1 cellular context compared by ENCODE assay signal in the genomic region with DNA sequence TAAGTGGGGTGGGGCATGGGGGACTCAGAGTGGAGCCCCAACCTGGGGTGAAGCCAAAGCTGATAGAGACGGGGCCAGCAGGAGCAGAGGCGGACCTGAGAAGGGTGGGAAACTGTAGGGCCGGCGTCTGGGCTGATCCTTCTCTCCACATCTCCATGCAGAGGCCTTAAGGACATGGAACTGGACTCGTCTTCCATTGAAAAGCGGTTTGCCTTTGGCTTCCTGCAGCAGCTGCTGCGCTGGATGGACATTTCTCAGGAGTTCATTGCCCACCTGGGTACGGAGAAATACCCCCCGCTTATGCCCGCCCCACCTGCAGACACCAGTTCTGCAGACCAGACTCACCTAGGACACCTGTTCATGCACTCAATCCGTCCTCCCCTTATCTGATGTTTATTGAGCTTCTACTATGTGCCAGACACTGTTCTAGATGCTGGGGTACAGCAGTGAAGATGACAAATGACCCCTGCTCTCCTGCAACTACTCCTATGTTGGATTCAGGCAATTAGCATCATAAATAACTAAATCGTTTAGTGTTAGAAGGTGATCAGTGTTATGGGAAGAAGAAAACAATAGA.
TF ChIP-seq lines count a peak whose summit lies in the region.

No MANE protein-coding gene starts in this region.

TF ChIP-seq in HCT116, 20 proteins besides CTCF, POLR2A, EP300 and RAD21 (continued from another document):
- TF ChIP-seq FOSL1 (IDR thresholded peaks at IDR 0.05; ENCODE audit: low read depth) (no peak), EGR1 (IDR thresholded peaks at IDR 0.05; ENCODE audit: low read depth) (no peak), CBX3 (IDR thresholded peaks at IDR 0.05; ENCODE audit: low read depth) (no peak), SP1 (IDR thresholded peaks at IDR 0.05; ENCODE audit: low read depth) (no peak), JUND (IDR thresholded peaks at IDR 0.05) (no peak), ZNF274 (IDR thresholded peaks at IDR 0.05; ENCODE audit: low read depth, low read length) (no peak), CEBPB (IDR thresholded peaks at IDR 0.05; ENCODE audit: low read depth) (no peak), SIN3A (IDR thresholded peaks at IDR 0.05; ENCODE audit: low read depth) (no peak), ZBTB33 (IDR thresholded peaks at IDR 0.05; ENCODE audit: extremely low read depth, insufficient replicate concordance, low read length) (no peak), EZH2 (IDR thresholded peaks at IDR 0.05) (no peak), REST (IDR thresholded peaks at IDR 0.05; ENCODE audit: low read depth) (no peak), ELF1 (IDR thresholded peaks at IDR 0.05; ENCODE audit: borderline replicate concordance, low read depth) (no peak)
- TF ChIP-seq, protein P1, sequence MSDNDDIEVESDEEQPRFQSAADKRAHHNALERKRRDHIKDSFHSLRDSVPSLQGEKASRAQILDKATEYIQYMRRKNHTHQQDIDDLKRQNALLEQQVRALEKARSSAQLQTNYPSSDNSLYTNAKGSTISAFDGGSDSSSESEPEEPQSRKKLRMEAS (IDR thresholded peaks at IDR 0.05): no peak
- TF ChIP-seq, protein P2, sequence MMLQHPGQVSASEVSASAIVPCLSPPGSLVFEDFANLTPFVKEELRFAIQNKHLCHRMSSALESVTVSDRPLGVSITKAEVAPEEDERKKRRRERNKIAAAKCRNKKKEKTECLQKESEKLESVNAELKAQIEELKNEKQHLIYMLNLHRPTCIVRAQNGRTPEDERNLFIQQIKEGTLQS (IDR thresholded peaks at IDR 0.05): no peak
